ENCODE assay signal across 8 cellular contexts in genomic region chr19:40614595-40615411, GRCh38.
DNase-seq lines count a peak whose midpoint lies in the region; ATAC-seq and TF ChIP-seq lines count a peak whose summit lies in the region.

No MANE protein-coding gene starts in this region.

- no peak for TF ChIP-seq CTCF in astrocyte of the spinal cord (IDR thresholded peaks at IDR 0.05; ENCODE audit: low read depth, low read length)

- H3K9me3 ChIP-seq in HUES6 (ENCODE audit: control insufficient read depth, insufficient read depth, low read depth, low read length) (no peaks in the 10 kb centered on the region), iPS-18c (ENCODE audit: control insufficient read depth, insufficient read depth, low read length) (no peaks in the 10 kb centered on the region)

- H3K9ac ChIP-seq in HUES6 (ENCODE audit: low read length): peak overlapping the region; percentile 64

- in situ Hi-C loops in astrocyte of the spinal cord (cut with HindIII; ENCODE audit: low sequenced_read_pairs): no loop called here

- no peak overlapping the region; the same call in 1 of the 2 replicates for H3K27ac ChIP-seq in HUES6 (ENCODE audit: low read depth, low read length)

- peaks cover 14% of the 10 kb centered on the region for H3K36me3 ChIP-seq in HUES6 (ENCODE audit: control insufficient read depth, insufficient read depth, low read length)

- H3K4me3 ChIP-seq in HUES6 (ENCODE audit: low read depth, low read length) (peak overlapping the region; percentile 85), astrocyte of the spinal cord (ENCODE audit: low read depth, low read length) (peak overlapping the region; percentile 72), iPS-18c (ENCODE audit: insufficient read depth, low read depth, low read length) (peak overlapping the region; percentile 94)

- peak; percentile 90 for DNase-seq in AG08396 (ENCODE audit: low spot score)
- peak; percentile 73 for DNase-seq in T-helper 9 cell
- peak; percentile 98 for DNase-seq in astrocyte of the spinal cord (ENCODE audit: low read depth, low spot score)
- DNase-seq in stimulated activated CD4-positive, alpha-beta T cell treated with anti-CD3 and anti-CD28 coated beads, Interleukin-15, amount 100 ng/mL, for 24 hours: peak; percentile 99
- no peak for DNase-seq in superior temporal gyrus (ENCODE audit: extremely low spot score)

- ATAC-seq in HG03565 (IDR thresholded peaks at IDR 0.05; ENCODE audit: unreplicated experiment): no peak

- H3K4me1 ChIP-seq in HUES6 (ENCODE audit: control insufficient read depth, insufficient read depth, low read length): peaks cover 10% of the 10 kb centered on the region

- H3K27me3 ChIP-seq in HUES6 (ENCODE audit: control insufficient read depth, insufficient read depth, low read length): peaks cover 29% of the 10 kb centered on the region
